9 cellular contexts compared by ENCODE assay signal in genomic region chr14:73886449-73887115, GRCh38. TPM values are rescaled to one million over a fixed set of nuclear protein-coding genes. Genes with fewer than 3 reads are reported as not detected.
A peak's percentile ranks its signal among the peaks of the same experiment; 100 is the strongest.
DNase-seq lines count a peak whose midpoint lies in the region; ATAC-seq, FAIRE-seq and TF ChIP-seq lines count a peak whose summit lies in the region.
"Had no signal": no experiment of that assay in that cellular context is flagged by ENCODE, and none has a peak within 500 bp of the region (broad histone marks: within the 10 kb centered on the region; RNA-seq: fewer than 3 reads in every experiment).

A gene with protein sequence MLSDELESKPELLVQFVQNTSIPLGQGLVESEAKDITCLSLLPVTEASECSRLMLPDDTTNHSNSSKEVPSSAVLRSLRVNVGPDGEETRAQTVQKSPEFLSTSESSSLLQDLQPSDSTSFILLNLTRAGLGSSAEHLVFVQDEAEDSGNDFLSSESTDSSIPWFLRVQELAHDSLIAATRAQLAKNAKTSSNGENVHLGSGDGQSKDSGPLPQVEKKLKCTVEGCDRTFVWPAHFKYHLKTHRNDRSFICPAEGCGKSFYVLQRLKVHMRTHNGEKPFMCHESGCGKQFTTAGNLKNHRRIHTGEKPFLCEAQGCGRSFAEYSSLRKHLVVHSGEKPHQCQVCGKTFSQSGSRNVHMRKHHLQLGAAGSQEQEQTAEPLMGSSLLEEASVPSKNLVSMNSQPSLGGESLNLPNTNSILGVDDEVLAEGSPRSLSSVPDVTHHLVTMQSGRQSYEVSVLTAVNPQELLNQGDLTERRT (plus strand): TSS chr14:73886859. CDS start chr14:73892176, 5,317 bp downstream.

- ATAC-seq in HG03432 (IDR thresholded peaks at IDR 0.05; ENCODE audit: unreplicated experiment), result peak; percentile 97

- TF ChIP-seq CTCF in kidney (IDR thresholded peaks at IDR 0.05; ENCODE audit: borderline replicate concordance, extremely low read depth, insufficient read depth), result no peak

- H3K4me3 ChIP-seq in kidney (ENCODE audit: low read length in 2 of 2), result peak within 1 kb of the TSS; percentile 89 to 92

- peak; percentile 86 for TF ChIP-seq POLR2A in GM19099 (IDR thresholded peaks at IDR 0.05; ENCODE audit: extremely low read depth, insufficient read length, low read depth)

- intact Hi-C loops in kidney (cut with DNase I), result no loop called here

- no peaks in the 10 kb centered on the region for H3K36me3 ChIP-seq in kidney (ENCODE audit: control insufficient read depth in 1 of 2, insufficient read depth in 2 of 2, low read length in 2 of 2)

- no peaks in the 10 kb centered on the region for H3K9me3 ChIP-seq in kidney (ENCODE audit: control insufficient read depth in 1 of 2, low read length in 2 of 2)

- H3K9ac ChIP-seq in kidney (ENCODE audit: low read length in 2 of 2), result peak within 1 kb of the TSS; percentile 86 to 96

- no peaks in the 10 kb centered on the region for H3K4me1 ChIP-seq in kidney (ENCODE audit: control insufficient read depth in 1 of 2, insufficient read depth in 1 of 2, low read depth in 1 of 2, low read length in 2 of 2)

- H3K27ac ChIP-seq in kidney (ENCODE audit: low read depth in 2 of 2, low read length in 2 of 2), result peak within 1 kb of the TSS; percentile 97

- DNase-seq in AG20443 (ENCODE audit: low spot score) (peak; percentile 97), NCI-H510A (lab: John Stamatoyannopoulos, UW) (peak; percentile 81), cerebellum (ENCODE audit: low spot score) (peak; percentile 92), kidney (peak; percentile 98)
- peak; percentile 78 for DNase-seq in activated CD4-positive, alpha-beta T cell treated with anti-CD3 and anti-CD28 coated beads for 1 hour
- DNase-seq in stimulated activated CD4-positive, alpha-beta T cell treated with anti-CD3 and anti-CD28 coated beads, Interleukin-15, amount 100 ng/mL, for 24 hours, result peak; percentile 97

- FAIRE-seq in kidney (lab: Jason Lieb, UNC), result peak; percentile 61
- FAIRE-seq: islet of Langerhans had no signal

RNA-seq across cellular contexts. Expression of the gene that starts here (rescaled TPM):
- total RNA-seq in cerebellum (57.3 TPM), kidney (43.2 TPM)
- polyA plus RNA-seq in kidney (ENCODE audit: insufficient read depth, low read depth, low replicate concordance), result 35.8 TPM

Comparison
In these comparisons a context has a peak if more than half of its experiments do, and no peak if none do; other contexts are left out.
1. Peak in every context shown above with its lines: DNase-seq, ATAC-seq, H3K4me3 ChIP-seq and H3K27ac ChIP-seq.